Comparison of ENCODE assay signal across 28 cellular contexts in genomic region chr10:97533888-97534287, GRCh38. TPM values are rescaled to one million over a fixed set of nuclear protein-coding genes. Genes with fewer than 3 reads are reported as not detected.
"Had no signal": no experiment of that assay in that cellular context is flagged by ENCODE, and none has a peak within 500 bp of the region (broad histone marks: within the 10 kb centered on the region; RNA-seq: fewer than 3 reads in every experiment).

No MANE protein-coding gene starts in this region.

- H3K36me3 ChIP-seq: ascending aorta, pancreas, right atrium auricular region, tibial nerve had no signal

- H3K4me1 ChIP-seq: pancreas had no signal

- DNase-seq: activated CD4-positive, alpha-beta memory T cell treated with anti-CD3 and anti-CD28 coated beads for 36 hours; activated CD4-positive, alpha-beta T cell treated with anti-CD3 and anti-CD28 coated beads for 48 hours; activated CD8-positive, alpha-beta memory T cell treated with anti-CD3 and anti-CD28 coated beads, Interleukin-2, amount 50 U/mL, for 4 hours; activated effector memory CD4-positive, alpha-beta T cell treated with anti-CD3 and anti-CD28 coated beads, Interleukin-2, amount 50 U/mL, for 16 hours; activated naive CD4-positive, alpha-beta T cell treated with anti-CD3 and anti-CD28 coated beads, Interleukin-2, amount 10 ng/mL, durations not matched to agents 7 days and 5 days; activated naive CD8-positive, alpha-beta T cell treated with anti-CD3 and anti-CD28 coated beads, Interleukin-2, amount 10 ng/mL, durations not matched to agents 7 days and 5 days; activated T-cell treated with anti-CD3 and anti-CD28 coated beads, Interleukin-2, amount 50 U/mL, for 1 hour; endodermal cell; left cardiac atrium; left ventricle myocardium superior; naive thymus-derived CD4-positive, alpha-beta T cell; pancreas; stimulated activated CD4-positive, alpha-beta T cell treated with anti-CD3 and anti-CD28 coated beads, Interleukin-15, amount 100 ng/mL, for 24 hours; stimulated activated naive CD4-positive, alpha-beta T cell treated with Interleukin-2 at 50 U/mL for 16 hours; T-helper 1 cell had no signal

- H3K27ac ChIP-seq: ascending aorta, pancreas, right atrium auricular region, tibial nerve had no signal

- FAIRE-seq: keratinocyte, pancreas, urothelium cell line had no signal

- H3K27me3 ChIP-seq: ascending aorta, pancreas, right atrium auricular region, tibial nerve had no signal

- ATAC-seq: esophagus mucosa; naive thymus-derived CD4-positive, alpha-beta T cell had no signal

- H3K9me3 ChIP-seq: ascending aorta, pancreas, right atrium auricular region, tibial nerve had no signal

- H3K4me3 ChIP-seq: ascending aorta, pancreas, right atrium auricular region, tibial nerve had no signal

RNA-seq across cellular contexts. Expression of gene ANKRD2, which starts 38.7 kb away (rescaled TPM):
- total RNA-seq: activated CD4-positive, alpha-beta memory T cell treated with anti-CD3 and anti-CD28 coated beads for 36 hours; activated T-helper 1 cell treated with anti-CD3 and anti-CD28 coated beads, Interleukin-12 subunit alpha, Interleukin-12 subunit beta, Interleukin-2, Interleukin-4 antibody, amounts not matched to agents 30 ng/mL and 10 ng/mL and 1 ng/mL, durations not matched to agents 14 hours and 24 hours and 36 hours; ascending aorta; endodermal cell; temporal lobe had no signal
- polyA plus RNA-seq: naive thymus-derived CD4-positive, alpha-beta T cell; neural cell had no signal

RNA-seq across cellular contexts. Expression of gene HOGA1, which starts 50.3 kb away (rescaled TPM):
- total RNA-seq: activated CD4-positive, alpha-beta memory T cell treated with anti-CD3 and anti-CD28 coated beads for 36 hours; activated CD8-positive, alpha-beta memory T cell treated with anti-CD3 and anti-CD28 coated beads for 36 hours; activated naive CD8-positive, alpha-beta T cell treated with anti-CD3 and anti-CD28 coated beads, Interleukin-2, amount 10 ng/mL, durations not matched to agents 7 days and 5 days; activated T-helper 1 cell treated with anti-CD3 and anti-CD28 coated beads, Interleukin-12 subunit alpha, Interleukin-12 subunit beta, Interleukin-2, Interleukin-4 antibody, amounts not matched to agents 30 ng/mL and 10 ng/mL and 1 ng/mL, durations not matched to agents 14 hours and 24 hours and 36 hours; naive thymus-derived CD4-positive, alpha-beta T cell had no signal
- polyA plus RNA-seq: naive thymus-derived CD4-positive, alpha-beta T cell; neural cell had no signal

RNA-seq across cellular contexts. Expression of gene C10orf62, which starts 55.6 kb away (rescaled TPM):
- total RNA-seq: activated CD4-positive, alpha-beta memory T cell treated with anti-CD3 and anti-CD28 coated beads for 36 hours; activated CD8-positive, alpha-beta memory T cell treated with anti-CD3 and anti-CD28 coated beads for 36 hours; activated naive CD8-positive, alpha-beta T cell treated with anti-CD3 and anti-CD28 coated beads, Interleukin-2, amount 10 ng/mL, durations not matched to agents 7 days and 5 days; activated T-helper 1 cell treated with anti-CD3 and anti-CD28 coated beads, Interleukin-12 subunit alpha, Interleukin-12 subunit beta, Interleukin-2, Interleukin-4 antibody, amounts not matched to agents 30 ng/mL and 10 ng/mL and 1 ng/mL, durations not matched to agents 14 hours and 24 hours and 36 hours; ascending aorta; endodermal cell; lung microvascular endothelial cell; mesothelial cell of epicardium; naive thymus-derived CD4-positive, alpha-beta T cell; pulmonary artery endothelial cell; temporal lobe had no signal
- polyA plus RNA-seq: keratinocyte; naive thymus-derived CD4-positive, alpha-beta T cell; neural cell had no signal
